16 cellular contexts compared by ENCODE assay signal in the genomic region with DNA sequence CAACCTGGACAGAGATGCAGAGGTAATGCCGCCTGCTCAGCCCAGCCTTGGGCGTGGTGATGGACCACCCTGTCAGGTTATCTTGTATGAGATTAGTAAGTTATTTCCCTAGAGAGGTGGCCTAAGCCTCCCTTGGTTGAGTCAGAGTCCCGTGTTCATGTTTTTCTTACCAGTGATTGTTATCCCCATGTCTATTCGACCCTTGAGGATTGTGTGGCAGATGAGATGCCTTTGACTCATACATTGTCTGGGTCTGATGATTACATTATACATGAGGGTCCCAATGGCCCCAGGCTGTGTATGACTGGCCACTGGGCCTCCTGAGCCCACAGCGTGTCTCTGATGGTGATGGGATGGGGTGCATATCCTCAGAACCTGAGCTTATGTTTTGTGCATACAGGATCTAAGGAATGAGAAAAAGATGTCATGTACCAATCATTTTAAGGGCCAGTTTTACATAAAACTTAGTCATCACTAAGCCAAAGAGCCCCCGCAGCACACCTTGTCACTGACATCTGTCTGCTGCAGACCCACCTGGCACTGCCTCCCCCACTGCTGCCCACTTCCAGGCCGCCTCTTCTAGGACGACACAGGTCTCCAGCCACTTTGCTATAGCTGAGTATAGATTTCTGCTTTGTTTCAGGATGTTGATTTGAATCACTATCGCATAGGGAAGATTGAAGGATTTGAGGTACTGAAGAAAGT. TPM values are rescaled to one million over a fixed set of nuclear protein-coding genes. Genes with fewer than 3 reads are reported as not detected.
DNase-seq lines count a peak whose midpoint lies in the region; ATAC-seq and TF ChIP-seq lines count a peak whose summit lies in the region.
"Had no signal": no experiment of that assay in that cellular context is flagged by ENCODE, and none has a peak within 500 bp of the region (broad histone marks: within the 10 kb centered on the region; RNA-seq: fewer than 3 reads in every experiment).

No MANE protein-coding gene starts in this region.

- H3K4me3 ChIP-seq in SJCRH30 (no peak overlapping the region), osteoblast (ENCODE audit: insufficient read depth, low read length) (no peak overlapping the region), coronary artery (no peak overlapping the region)
- H3K4me3 ChIP-seq: lung, MG63 had no signal

- H3K27me3 ChIP-seq in SJCRH30, result no peaks in the 10 kb centered on the region
- H3K27me3 ChIP-seq in osteoblast (ENCODE audit: insufficient read depth, low read length), result no peaks in the 10 kb centered on the region
- H3K27me3 ChIP-seq: MG63 had no signal

- in situ Hi-C loops in Caki2 (cut with HindIII; ENCODE audit: low pct_unique_long_range_greater_than_20kb, low sequenced_read_pairs), result no loop called here

- H3K4me3 Mint-ChIP-seq in endothelial cell (ENCODE audit: unreplicated experiment), result peak overlapping the region; percentile 67
- H3K4me3 Mint-ChIP-seq: natural killer cell treated with Interleukin-12 subunit alpha and Interleukin-12 subunit beta and Interleukin-15 and Interleukin-18, amount 100 ng/mL, for 72 hours had no signal

- H3K4me1 ChIP-seq in SJCRH30 (peaks cover 25% of the 10 kb centered on the region), osteoblast (ENCODE audit: insufficient read depth, low read length) (peaks cover 48% of the 10 kb centered on the region)

- no peak overlapping the region for H3K27ac Mint-ChIP-seq in endothelial cell (ENCODE audit: unreplicated experiment)
- H3K27ac Mint-ChIP-seq: progenitor cell of endocrine pancreas had no signal

- H4K20me1 ChIP-seq in osteoblast (ENCODE audit: insufficient read depth, low read length), result peaks cover 19% of the 10 kb centered on the region

- H3K79me2 ChIP-seq in osteoblast (ENCODE audit: insufficient read depth, low read length), result peaks cover 13% of the 10 kb centered on the region

- H3K36me3 Mint-ChIP-seq in endothelial cell (ENCODE audit: low read depth, unreplicated experiment), result peaks cover 11% of the 10 kb centered on the region
- H3K36me3 Mint-ChIP-seq: natural killer cell treated with Interleukin-12 subunit alpha and Interleukin-12 subunit beta and Interleukin-15 and Interleukin-18, amount 100 ng/mL, for 72 hours had no signal

- peak; percentile 22 for DNase-seq in Caki2 (ENCODE audit: low read depth)
- peak; percentile 33 to 50 for DNase-seq in SJCRH30
- DNase-seq in endothelial cell (ENCODE audit: low spot score), result no peak
- DNase-seq in osteoblast (ENCODE audit: insufficient read length, low spot score, missing footprints), result no peak
- no peak for DNase-seq in NCI-H146 treated with DMSO at 0.1 percent for 48 hours (lab: John Stamatoyannopoulos, UW; ENCODE audit: unreplicated experiment)
- DNase-seq in coronary artery (ENCODE audit: low spot score), result no peak
- DNase-seq: MG63; NCI-H187 treated with DMSO at 0.1 percent for 48 hours; stimulated activated naive CD4-positive, alpha-beta T cell; T-helper 2 cell had no signal

- no peaks in the 10 kb centered on the region for H3K9me3 Mint-ChIP-seq in endothelial cell (ENCODE audit: unreplicated experiment)
- H3K9me3 Mint-ChIP-seq: natural killer cell treated with Interleukin-12 subunit alpha and Interleukin-12 subunit beta and Interleukin-15 and Interleukin-18, amount 100 ng/mL, for 72 hours had no signal

- no peak overlapping the region for H2AFZ ChIP-seq in osteoblast (ENCODE audit: low read length)

- TF ChIP-seq CTCF in endothelial cell (IDR thresholded peaks at IDR 0.05; ENCODE audit: unreplicated experiment) (no peak), osteoblast (IDR thresholded peaks at IDR 0.05; ENCODE audit: extremely low read depth, low read depth, low read length) (no peak), coronary artery (IDR thresholded peaks at IDR 0.05) (no peak)

- no peak overlapping the region for H3K4me2 ChIP-seq in osteoblast (ENCODE audit: insufficient read depth, low read length)

- H3K9me3 ChIP-seq in SJCRH30 (replicated peaks) (no peaks in the 10 kb centered on the region), osteoblast (ENCODE audit: low read depth, low read length) (no peaks in the 10 kb centered on the region)
- H3K9me3 ChIP-seq: MG63 had no signal

- H3K36me3 ChIP-seq in SJCRH30 (no peaks in the 10 kb centered on the region; the same call in 1 of the 2 replicates), osteoblast (ENCODE audit: insufficient read depth, low read length) (peaks cover 33% of the 10 kb centered on the region)

- ATAC-seq in HG02678 (IDR thresholded peaks at IDR 0.05; ENCODE audit: unreplicated experiment) (no peak), GM21529 (IDR thresholded peaks at IDR 0.05; ENCODE audit: unreplicated experiment) (no peak)
- ATAC-seq: natural killer cell treated with Interleukin-12 subunit alpha and Interleukin-12 subunit beta and Interleukin-15 and Interleukin-18, amount 100 ng/mL, for 72 hours; Right ventricle myocardium inferior had no signal

- H3K27me3 Mint-ChIP-seq in endothelial cell (ENCODE audit: unreplicated experiment), result peaks cover 5% of the 10 kb centered on the region
- H3K27me3 Mint-ChIP-seq: natural killer cell treated with Interleukin-12 subunit alpha and Interleukin-12 subunit beta and Interleukin-15 and Interleukin-18, amount 100 ng/mL, for 72 hours; progenitor cell of endocrine pancreas had no signal

- peaks cover 15% of the 10 kb centered on the region for H3K4me1 Mint-ChIP-seq in endothelial cell (ENCODE audit: unreplicated experiment)

- H3K27ac ChIP-seq in SJCRH30, result no peak overlapping the region
- peak overlapping the region; percentile 50 for H3K27ac ChIP-seq in osteoblast (ENCODE audit: low read depth, low read length)
- H3K27ac ChIP-seq in coronary artery, result no peak overlapping the region

RNA-seq across cellular contexts. Expression of gene PPP1R7, which starts 7.7 kb away (rescaled TPM):
- total RNA-seq in Caki2 (2014; rRNA removed; shearing (Covaris generic); ENCODE audit: low replicate concordance), result 55.7 and 64.6 TPM in 2 replicates
- 72.8 and 78.6 TPM in 2 replicates for total RNA-seq in SJCRH30 (2014; rRNA removed; shearing (Covaris generic))
- total RNA-seq in endothelial cell (ENCODE audit: unreplicated experiment) (61.6 TPM), osteoblast (46.7 and 73.7 TPM in 2 replicates)

RNA-seq across cellular contexts. Expression of gene PASK, which starts 8.7 kb away (rescaled TPM):
- 6.9 and 12.3 TPM in 2 replicates for total RNA-seq in Caki2 (2014; rRNA removed; shearing (Covaris generic); ENCODE audit: low replicate concordance)
- 20.4 and 23.3 TPM in 2 replicates for total RNA-seq in SJCRH30 (2014; rRNA removed; shearing (Covaris generic))
- total RNA-seq in endothelial cell (ENCODE audit: unreplicated experiment) (39.7 TPM), osteoblast (5.0 and 5.8 TPM in 2 replicates)

RNA-seq across cellular contexts. Expression of gene ANO7, which starts 30.5 kb away (rescaled TPM):
- 1.1 TPM in 1 of 2 replicates, not detected in the other for total RNA-seq in Caki2 (2014; rRNA removed; shearing (Covaris generic); ENCODE audit: low replicate concordance)
- 2.3 and 3.2 TPM in 2 replicates for total RNA-seq in SJCRH30 (2014; rRNA removed; shearing (Covaris generic))
- total RNA-seq in endothelial cell (ENCODE audit: unreplicated experiment), result 16.1 TPM
- total RNA-seq in osteoblast, result 1.2 and 1.8 TPM in 2 replicates

RNA-seq across cellular contexts. Expression of gene MTERF4, which starts 55.9 kb away (rescaled TPM):
- total RNA-seq in Caki2 (2014; rRNA removed; shearing (Covaris generic); ENCODE audit: low replicate concordance), result 2.4 and 10.7 TPM in 2 replicates
- 44.7 and 49.0 TPM in 2 replicates for total RNA-seq in SJCRH30 (2014; rRNA removed; shearing (Covaris generic))
- total RNA-seq in endothelial cell (ENCODE audit: unreplicated experiment) (82.4 TPM), osteoblast (20.3 and 30.0 TPM in 2 replicates)

Comparison
In these comparisons a context has a peak if more than half of its experiments do, and no peak if none do; other contexts are left out.
1. DNase-seq: peak in Caki2 (single experiment) and SJCRH30 (2 of 2); none in endothelial cell (single experiment), osteoblast (single experiment), NCI-H146 treated with DMSO at 0.1 percent for 48 hours (single experiment) and coronary artery (single experiment).